ENCODE assay signal across 23 cellular contexts in the genomic region with DNA sequence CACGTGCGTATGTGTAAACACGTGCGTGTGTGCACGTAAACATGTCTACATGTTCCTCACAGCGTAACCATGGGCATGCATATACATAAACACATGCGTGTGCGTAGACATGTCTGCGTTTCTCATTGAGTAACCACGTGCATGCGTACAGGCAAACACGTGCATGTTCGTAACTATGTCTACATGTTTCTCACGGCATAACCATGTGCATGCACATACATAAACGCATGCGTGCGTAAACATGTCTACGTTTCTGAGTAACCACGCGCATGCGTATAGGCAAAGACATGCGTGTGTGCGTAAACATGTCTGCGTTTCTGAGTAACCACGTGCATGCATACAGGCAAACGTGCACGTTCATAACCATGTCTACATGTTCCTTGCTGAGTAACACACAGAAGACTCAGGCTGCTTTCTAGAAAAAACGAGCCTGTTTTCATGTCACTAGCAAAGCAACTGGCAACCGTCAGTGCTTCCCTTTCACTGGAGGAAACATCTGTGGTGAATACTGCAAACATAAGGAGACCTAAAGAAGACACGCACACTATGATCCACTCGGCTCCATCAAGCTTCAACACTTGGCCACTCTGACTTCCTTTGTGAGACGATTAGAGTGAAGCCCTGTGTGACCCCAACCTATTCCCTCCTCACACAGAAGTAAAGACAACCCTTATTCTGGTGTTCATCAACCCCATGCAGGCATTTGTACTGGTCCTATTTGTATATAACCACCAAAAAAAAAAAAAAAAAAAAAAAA. TPM values are rescaled to one million over a fixed set of nuclear protein-coding genes. Genes with fewer than 3 reads are reported as not detected.
"Had no signal": no experiment of that assay in that cellular context is flagged by ENCODE, and none has a peak within 500 bp of the region (broad histone marks: within the 10 kb centered on the region; RNA-seq: fewer than 3 reads in every experiment).

No MANE protein-coding gene starts in this region.

- DNase-seq: activated CD4-positive, alpha-beta T cell treated with anti-CD3 and anti-CD28 coated beads, Interleukin-2, amount 10 ng/mL, durations not matched to agents 24 days and 14 days; activated CD8-positive, alpha-beta T cell treated with anti-CD3 and anti-CD28 coated beads for 36 hours; activated naive CD4-positive, alpha-beta T cell treated with anti-CD3 and anti-CD28 coated beads for 36 hours; activated T-cell treated with anti-CD3 and anti-CD28 coated beads, Interleukin-2, amount 50 U/mL, for 1 hour; central memory CD4-positive, alpha-beta T cell; colonic mucosa; gastrocnemius medialis; kidney glomerular epithelial cell; left ventricle myocardium superior; psoas muscle; right cardiac atrium; T-helper 9 cell; transverse colon had no signal

- H3K27ac ChIP-seq: colonic mucosa, gastrocnemius medialis, heart left ventricle, psoas muscle, skin epidermis, transverse colon had no signal

- H3K9me3 ChIP-seq: colonic mucosa, gastrocnemius medialis, heart left ventricle, psoas muscle, transverse colon had no signal

- H3K4me3 ChIP-seq: colonic mucosa, gastrocnemius medialis, heart left ventricle, psoas muscle, skin epidermis, transverse colon had no signal

- H3K4me1 Mint-ChIP-seq: brain had no signal

- H3K27me3 ChIP-seq: colonic mucosa, gastrocnemius medialis, heart left ventricle, transverse colon had no signal

- H3K4me3 Mint-ChIP-seq: activated CD4-positive, alpha-beta T cell treated with anti-CD3 and anti-CD28 coated beads, Interleukin-2, amount 10 ng/mL, durations not matched to agents 24 days and 14 days; activated CD8-positive, alpha-beta T cell treated with anti-CD3 and anti-CD28 coated beads for 36 hours; activated naive CD4-positive, alpha-beta T cell treated with anti-CD3 and anti-CD28 coated beads for 36 hours; brain; stimulated activated naive CD8-positive, alpha-beta T cell treated with anti-CD3 and anti-CD28 coated beads, Interleukin-15, Interleukin-2, amounts not matched to agents 100 ng/mL and 50 ng/mL, for 24 hours had no signal

- ATAC-seq: activated CD8-positive, alpha-beta T cell treated with anti-CD3 and anti-CD28 coated beads for 36 hours; gastrocnemius medialis; heart left ventricle; left ventricle myocardium superior; psoas muscle; right cardiac atrium had no signal

- H3K4me1 ChIP-seq: colonic mucosa, gastrocnemius medialis, heart left ventricle, psoas muscle, transverse colon had no signal

- H3K27ac Mint-ChIP-seq: activated CD4-positive, alpha-beta T cell treated with anti-CD3 and anti-CD28 coated beads, Interleukin-2, amount 10 ng/mL, durations not matched to agents 24 days and 14 days; activated CD8-positive, alpha-beta T cell treated with anti-CD3 and anti-CD28 coated beads for 36 hours; activated naive CD4-positive, alpha-beta T cell treated with anti-CD3 and anti-CD28 coated beads for 36 hours; activated T-helper 2 cell treated with anti-CD3 and anti-CD28 coated beads, Interferon-gamma antibody, Interleukin-2, Interleukin-4, amounts not matched to agents 10 μg/mL and 5 μg/mL and 100 μg/mL, durations not matched to agents 14 hours and 24 hours and 36 hours; brain; stimulated activated naive CD8-positive, alpha-beta T cell treated with anti-CD3 and anti-CD28 coated beads, Interleukin-15, Interleukin-2, amounts not matched to agents 100 ng/mL and 50 ng/mL, for 24 hours had no signal

- FAIRE-seq: endometrium had no signal

- H3K36me3 ChIP-seq: colonic mucosa had no signal

- H3K27me3 Mint-ChIP-seq: activated CD4-positive, alpha-beta T cell treated with anti-CD3 and anti-CD28 coated beads, Interleukin-2, amount 10 ng/mL, durations not matched to agents 24 days and 14 days; activated CD8-positive, alpha-beta T cell treated with anti-CD3 and anti-CD28 coated beads for 36 hours; brain; stimulated activated naive CD8-positive, alpha-beta T cell treated with anti-CD3 and anti-CD28 coated beads, Interleukin-15, Interleukin-2, amounts not matched to agents 100 ng/mL and 50 ng/mL, for 24 hours had no signal

RNA-seq across cellular contexts. Expression of a gene that starts 39.8 kb away (rescaled TPM):
- total RNA-seq: activated CD4-positive, alpha-beta T cell treated with anti-CD3 and anti-CD28 coated beads, Interleukin-2, amount 10 ng/mL, durations not matched to agents 24 days and 14 days; activated CD8-positive, alpha-beta T cell treated with anti-CD3 and anti-CD28 coated beads for 36 hours; activated naive CD4-positive, alpha-beta T cell treated with anti-CD3 and anti-CD28 coated beads for 36 hours; activated T-helper 2 cell treated with anti-CD3 and anti-CD28 coated beads, Interferon-gamma antibody, Interleukin-2, Interleukin-4, amounts not matched to agents 10 μg/mL and 5 μg/mL and 100 μg/mL, durations not matched to agents 14 hours and 24 hours and 36 hours; esophagus mucosa; gastrocnemius medialis; heart left ventricle; left ventricle myocardium superior; myocyte; osteocyte; psoas muscle; right cardiac atrium had no signal
- polyA plus RNA-seq: heart left ventricle, neural cell, right cardiac atrium had no signal

RNA-seq across cellular contexts. Expression of a gene that starts 47.9 kb away (rescaled TPM):
- total RNA-seq: activated CD4-positive, alpha-beta T cell treated with anti-CD3 and anti-CD28 coated beads, Interleukin-2, amount 10 ng/mL, durations not matched to agents 24 days and 14 days; activated CD8-positive, alpha-beta T cell treated with anti-CD3 and anti-CD28 coated beads for 36 hours; activated naive CD4-positive, alpha-beta T cell treated with anti-CD3 and anti-CD28 coated beads for 36 hours; activated T-helper 2 cell treated with anti-CD3 and anti-CD28 coated beads, Interferon-gamma antibody, Interleukin-2, Interleukin-4, amounts not matched to agents 10 μg/mL and 5 μg/mL and 100 μg/mL, durations not matched to agents 14 hours and 24 hours and 36 hours; heart left ventricle; left ventricle myocardium superior; myocyte; osteocyte; right cardiac atrium; transverse colon had no signal
- polyA plus RNA-seq: heart left ventricle, neural cell, right cardiac atrium had no signal
